ENCODE assay signal across 1 cellular context in the genomic region with DNA sequence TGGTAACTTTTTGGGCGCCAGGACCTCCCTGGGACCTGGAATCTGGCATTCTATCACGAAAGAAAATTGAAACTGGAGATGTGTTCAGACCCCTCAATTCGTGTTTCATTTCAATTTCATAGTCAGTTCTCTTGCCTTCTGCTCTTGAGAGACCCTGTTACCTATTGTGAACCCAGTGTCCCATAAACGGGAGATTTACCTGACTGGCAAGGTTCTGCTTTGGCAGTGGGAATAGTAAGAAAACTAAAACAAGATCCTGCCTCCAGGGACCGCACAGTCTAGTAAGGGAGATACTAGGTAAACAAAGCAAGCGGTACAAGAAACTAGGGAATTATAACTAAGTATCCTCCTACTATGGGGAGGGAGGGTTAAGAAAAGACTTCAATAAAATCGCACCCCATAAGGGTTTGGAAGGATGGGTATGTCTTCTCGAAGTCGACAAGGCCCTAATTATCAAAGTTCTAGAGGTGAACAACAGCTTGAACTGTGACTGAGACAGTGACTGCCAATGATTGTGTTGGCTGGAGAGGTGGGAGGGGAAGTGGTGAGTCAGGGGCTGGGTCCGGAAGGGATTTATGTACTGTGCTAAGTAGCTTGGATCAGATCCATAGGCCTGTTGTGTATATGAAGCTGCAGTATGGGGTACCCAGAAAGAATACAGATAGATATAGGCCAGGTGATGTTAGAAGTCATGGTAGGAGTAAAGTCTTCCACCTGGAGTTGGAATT.
TF ChIP-seq lines count a peak whose summit lies in the region.

No MANE protein-coding gene starts in this region.

TF ChIP-seq in HepG2, 621 proteins besides CTCF, POLR2A, EP300 and RAD21 (continued from another document and continues in another):
- TF ChIP-seq TFAP4 (IDR thresholded peaks at IDR 0.05; ENCODE audit: borderline replicate concordance, low read depth) = no peak
- no peak for TF ChIP-seq ATF2 (CRISPR knock-in tag; IDR thresholded peaks at IDR 0.05)
- TF ChIP-seq FOSL2 (CRISPR knock-in tag; IDR thresholded peaks at IDR 0.05) = peak; percentile 96
- no peak for TF ChIP-seq ZNF383 (CRISPR knock-in tag; IDR thresholded peaks at IDR 0.05; ENCODE audit: borderline replicate concordance)
- TF ChIP-seq ZNF205 (CRISPR knock-in tag; IDR thresholded peaks at IDR 0.05) = no peak; the same call in 1 of the 2 replicates
- TF ChIP-seq ZNF124 (CRISPR knock-in tag; IDR thresholded peaks at IDR 0.05) = no peak; the same call in 1 of the 2 replicates
- no peak for TF ChIP-seq FOXA1 (IDR thresholded peaks at IDR 0.05)
- TF ChIP-seq FOXA1 (CRISPR knock-in tag; IDR thresholded peaks at IDR 0.05) = 0 out of 2 replicates have a peak, but pooled peaks have one; percentile 2
- TF ChIP-seq PITX1 (CRISPR knock-in tag; IDR thresholded peaks at IDR 0.05) = peak; percentile 80
- no peak for TF ChIP-seq ZFYVE20 (CRISPR knock-in tag; IDR thresholded peaks at IDR 0.05; ENCODE audit: borderline replicate concordance, low read depth)
- TF ChIP-seq REST (IDR thresholded peaks at IDR 0.05; ENCODE audit: borderline replicate concordance in 1 of 2, low read depth in 1 of 2, low read length in 2 of 2) = no peak
- TF ChIP-seq FOXK1 (CRISPR knock-in tag; IDR thresholded peaks at IDR 0.05; ENCODE audit: borderline replicate concordance, low read depth) = peak; percentile 60; the same call in 1 of the 2 replicates
- 0 out of 2 replicates have a peak, but pooled peaks have one; percentile 21 for TF ChIP-seq ZNF430 (CRISPR knock-in tag; IDR thresholded peaks at IDR 0.05)
- no peak for TF ChIP-seq ZNF552 (CRISPR knock-in tag; IDR thresholded peaks at IDR 0.05; ENCODE audit: borderline replicate concordance)
- no peak for TF ChIP-seq TAF15 (IDR thresholded peaks at IDR 0.05; ENCODE audit: low read depth, low read length, poor library complexity, severe bottlenecking)
- peak; percentile 48; the same call in 1 of the 2 replicates for TF ChIP-seq SOX5 (CRISPR knock-in tag; IDR thresholded peaks at IDR 0.05; ENCODE audit: borderline replicate concordance)
- TF ChIP-seq KMT2B (CRISPR knock-in tag; IDR thresholded peaks at IDR 0.05) = no peak
- TF ChIP-seq IKZF4 (CRISPR knock-in tag; IDR thresholded peaks at IDR 0.05; ENCODE audit: borderline replicate concordance, low read depth, not compliant biosample characterization) = no peak
- peak; percentile 58; the same call in 1 of the 2 replicates for TF ChIP-seq DPF2 (CRISPR knock-in tag; IDR thresholded peaks at IDR 0.05; ENCODE audit: borderline replicate concordance, low read depth)
- peak; percentile 47; the same call in 1 of the 2 replicates for TF ChIP-seq MIER3 (CRISPR knock-in tag; IDR thresholded peaks at IDR 0.05; ENCODE audit: borderline replicate concordance)
- 0 out of 2 replicates have a peak, but pooled peaks have one; percentile 20 for TF ChIP-seq ZNF580 (CRISPR knock-in tag; IDR thresholded peaks at IDR 0.05; ENCODE audit: borderline replicate concordance, low read depth)
- no peak for TF ChIP-seq ZNF30 (CRISPR knock-in tag; IDR thresholded peaks at IDR 0.05)
- TF ChIP-seq ZFX (CRISPR knock-in tag; IDR thresholded peaks at IDR 0.05; ENCODE audit: low read depth) = peak; percentile 81
- TF ChIP-seq JUNB (CRISPR knock-in tag; IDR thresholded peaks at IDR 0.05; ENCODE audit: borderline replicate concordance) = peak; percentile 87
- TF ChIP-seq, protein P1, sequence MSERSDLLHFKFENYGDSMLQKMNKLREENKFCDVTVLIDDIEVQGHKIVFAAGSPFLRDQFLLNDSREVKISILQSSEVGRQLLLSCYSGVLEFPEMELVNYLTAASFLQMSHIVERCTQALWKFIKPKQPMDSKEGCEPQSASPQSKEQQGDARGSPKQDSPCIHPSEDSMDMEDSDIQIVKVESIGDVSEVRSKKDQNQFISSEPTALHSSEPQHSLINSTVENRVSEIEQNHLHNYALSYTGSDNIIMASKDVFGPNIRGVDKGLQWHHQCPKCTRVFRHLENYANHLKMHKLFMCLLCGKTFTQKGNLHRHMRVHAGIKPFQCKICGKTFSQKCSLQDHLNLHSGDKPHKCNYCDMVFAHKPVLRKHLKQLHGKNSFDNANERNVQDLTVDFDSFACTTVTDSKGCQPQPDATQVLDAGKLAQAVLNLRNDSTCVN (CRISPR knock-in tag; IDR thresholded peaks at IDR 0.05; ENCODE audit: borderline replicate concordance) = peak; percentile 82; the same call in 1 of the 2 replicates
- 0 out of 2 replicates have a peak, but pooled peaks have one; percentile 32 for TF ChIP-seq ZNF510 (CRISPR knock-in tag; IDR thresholded peaks at IDR 0.05; ENCODE audit: low read depth)
- no peak for TF ChIP-seq ZFP91 (CRISPR knock-in tag; IDR thresholded peaks at IDR 0.05; ENCODE audit: borderline replicate concordance)
- TF ChIP-seq SKI (IDR thresholded peaks at IDR 0.05; ENCODE audit: partially characterized antibody) = no peak
- TF ChIP-seq, protein P2, sequence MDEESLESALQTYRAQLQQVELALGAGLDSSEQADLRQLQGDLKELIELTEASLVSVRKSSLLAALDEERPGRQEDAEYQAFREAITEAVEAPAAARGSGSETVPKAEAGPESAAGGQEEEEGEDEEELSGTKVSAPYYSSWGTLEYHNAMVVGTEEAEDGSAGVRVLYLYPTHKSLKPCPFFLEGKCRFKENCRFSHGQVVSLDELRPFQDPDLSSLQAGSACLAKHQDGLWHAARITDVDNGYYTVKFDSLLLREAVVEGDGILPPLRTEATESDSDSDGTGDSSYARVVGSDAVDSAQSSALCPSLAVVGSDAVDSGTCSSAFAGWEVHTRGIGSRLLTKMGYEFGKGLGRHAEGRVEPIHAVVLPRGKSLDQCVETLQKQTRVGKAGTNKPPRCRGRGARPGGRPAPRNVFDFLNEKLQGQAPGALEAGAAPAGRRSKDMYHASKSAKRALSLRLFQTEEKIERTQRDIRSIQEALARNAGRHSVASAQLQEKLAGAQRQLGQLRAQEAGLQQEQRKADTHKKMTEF (CRISPR knock-in tag; IDR thresholded peaks at IDR 0.05) = no peak
- TF ChIP-seq ZNF570 (CRISPR knock-in tag; IDR thresholded peaks at IDR 0.05; ENCODE audit: borderline replicate concordance) = no peak
- TF ChIP-seq ZSCAN21 (CRISPR knock-in tag; IDR thresholded peaks at IDR 0.05; ENCODE audit: borderline replicate concordance) = peak; percentile 68
- TF ChIP-seq, protein P3, sequence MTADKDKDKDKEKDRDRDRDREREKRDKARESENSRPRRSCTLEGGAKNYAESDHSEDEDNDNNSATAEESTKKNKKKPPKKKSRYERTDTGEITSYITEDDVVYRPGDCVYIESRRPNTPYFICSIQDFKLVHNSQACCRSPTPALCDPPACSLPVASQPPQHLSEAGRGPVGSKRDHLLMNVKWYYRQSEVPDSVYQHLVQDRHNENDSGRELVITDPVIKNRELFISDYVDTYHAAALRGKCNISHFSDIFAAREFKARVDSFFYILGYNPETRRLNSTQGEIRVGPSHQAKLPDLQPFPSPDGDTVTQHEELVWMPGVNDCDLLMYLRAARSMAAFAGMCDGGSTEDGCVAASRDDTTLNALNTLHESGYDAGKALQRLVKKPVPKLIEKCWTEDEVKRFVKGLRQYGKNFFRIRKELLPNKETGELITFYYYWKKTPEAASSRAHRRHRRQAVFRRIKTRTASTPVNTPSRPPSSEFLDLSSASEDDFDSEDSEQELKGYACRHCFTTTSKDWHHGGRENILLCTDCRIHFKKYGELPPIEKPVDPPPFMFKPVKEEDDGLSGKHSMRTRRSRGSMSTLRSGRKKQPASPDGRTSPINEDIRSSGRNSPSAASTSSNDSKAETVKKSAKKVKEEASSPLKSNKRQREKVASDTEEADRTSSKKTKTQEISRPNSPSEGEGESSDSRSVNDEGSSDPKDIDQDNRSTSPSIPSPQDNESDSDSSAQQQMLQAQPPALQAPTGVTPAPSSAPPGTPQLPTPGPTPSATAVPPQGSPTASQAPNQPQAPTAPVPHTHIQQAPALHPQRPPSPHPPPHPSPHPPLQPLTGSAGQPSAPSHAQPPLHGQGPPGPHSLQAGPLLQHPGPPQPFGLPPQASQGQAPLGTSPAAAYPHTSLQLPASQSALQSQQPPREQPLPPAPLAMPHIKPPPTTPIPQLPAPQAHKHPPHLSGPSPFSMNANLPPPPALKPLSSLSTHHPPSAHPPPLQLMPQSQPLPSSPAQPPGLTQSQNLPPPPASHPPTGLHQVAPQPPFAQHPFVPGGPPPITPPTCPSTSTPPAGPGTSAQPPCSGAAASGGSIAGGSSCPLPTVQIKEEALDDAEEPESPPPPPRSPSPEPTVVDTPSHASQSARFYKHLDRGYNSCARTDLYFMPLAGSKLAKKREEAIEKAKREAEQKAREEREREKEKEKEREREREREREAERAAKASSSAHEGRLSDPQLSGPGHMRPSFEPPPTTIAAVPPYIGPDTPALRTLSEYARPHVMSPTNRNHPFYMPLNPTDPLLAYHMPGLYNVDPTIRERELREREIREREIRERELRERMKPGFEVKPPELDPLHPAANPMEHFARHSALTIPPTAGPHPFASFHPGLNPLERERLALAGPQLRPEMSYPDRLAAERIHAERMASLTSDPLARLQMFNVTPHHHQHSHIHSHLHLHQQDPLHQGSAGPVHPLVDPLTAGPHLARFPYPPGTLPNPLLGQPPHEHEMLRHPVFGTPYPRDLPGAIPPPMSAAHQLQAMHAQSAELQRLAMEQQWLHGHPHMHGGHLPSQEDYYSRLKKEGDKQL (CRISPR knock-in tag; IDR thresholded peaks at IDR 0.05; ENCODE audit: low read depth) = peak; percentile 61; the same call in 1 of the 2 replicates
- peak; percentile 77 for TF ChIP-seq HOMEZ (CRISPR knock-in tag; IDR thresholded peaks at IDR 0.05; ENCODE audit: low read depth)
- TF ChIP-seq ZNF331 (CRISPR knock-in tag; IDR thresholded peaks at IDR 0.05) = no peak
- peak; percentile 32; the same call in 1 of the 2 replicates for TF ChIP-seq KLF11 (CRISPR knock-in tag; IDR thresholded peaks at IDR 0.05)
- peak; percentile 92 for TF ChIP-seq SAP130 (CRISPR knock-in tag; IDR thresholded peaks at IDR 0.05; ENCODE audit: low read depth)
- TF ChIP-seq DDIT3 (CRISPR knock-in tag; IDR thresholded peaks at IDR 0.05) = no peak
- TF ChIP-seq ZNF343 (CRISPR knock-in tag; IDR thresholded peaks at IDR 0.05) = no peak
